In the genomic region with DNA sequence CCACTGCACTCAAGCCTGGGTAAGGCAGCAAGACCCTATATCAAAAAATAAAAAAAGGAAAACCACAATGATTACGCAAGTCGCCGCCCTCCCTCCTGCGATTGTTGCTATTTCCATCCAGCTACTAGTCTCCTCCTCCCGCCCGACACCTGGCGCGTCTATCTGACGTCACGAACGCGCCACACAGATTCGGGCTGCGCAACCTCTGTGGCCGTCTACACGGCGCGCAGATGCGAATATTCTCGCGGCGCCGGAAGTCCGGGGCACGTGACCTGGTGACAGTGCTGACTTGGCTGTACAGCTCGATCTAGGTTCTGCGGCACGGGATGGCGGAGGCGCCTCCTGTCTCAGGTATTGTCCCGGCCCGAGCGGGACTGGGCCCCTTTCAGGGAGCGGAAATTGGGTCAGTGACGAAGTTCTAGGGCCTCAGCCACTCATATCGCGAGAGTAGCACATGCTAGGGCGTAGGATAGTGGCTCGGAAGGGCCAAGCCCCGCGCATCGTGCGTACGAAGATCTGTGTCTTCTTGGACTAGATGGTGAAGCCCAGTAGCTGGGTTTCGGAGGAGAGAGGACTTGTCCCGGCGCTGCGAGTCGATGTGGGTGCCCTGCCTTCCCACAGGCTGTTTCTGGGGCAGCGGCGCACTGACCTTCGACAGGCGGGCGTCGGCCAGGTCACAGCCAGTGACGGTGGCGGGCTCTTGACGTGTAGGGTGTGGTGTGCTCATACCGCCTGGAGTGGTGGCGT, we compare ENCODE assay signal across 1 cellular context.
A peak's percentile ranks its signal among the peaks of the same experiment; 100 is the strongest.
TF ChIP-seq lines count a peak whose summit lies in the region.

Gene NFX1, plus strand, starts transcription at position 270 of the 747 bp plus-strand sequence. Its CDS starts 57 bp downstream, at position 327.

TF ChIP-seq in HEK293, 187 proteins besides CTCF, POLR2A, EP300 and RAD21 (continued from another document and continues in another):
- TF ChIP-seq ZNF518A (tag by site-specific recombination; conservative IDR thresholded peaks at IDR 0.05; ENCODE audit: low read depth) (peak; percentile 60), ZNF184 (tag by site-specific recombination; IDR thresholded peaks at IDR 0.05) (no peak), ZNF221 (tag by site-specific recombination; IDR thresholded peaks at IDR 0.05; ENCODE audit: borderline replicate concordance) (no peak), IKZF3 (tag by site-specific recombination; IDR thresholded peaks at IDR 0.05) (no peak), ZNF555 (tag by site-specific recombination; conservative IDR thresholded peaks at IDR 0.05) (no peak), ZNF10 (tag by site-specific recombination; IDR thresholded peaks at IDR 0.05) (no peak), SP3 (tag by site-specific recombination; IDR thresholded peaks at IDR 0.05) (peak; percentile 82), ZNF391 (tag by site-specific recombination; IDR thresholded peaks at IDR 0.05; ENCODE audit: borderline replicate concordance, low read depth) (peak; percentile 21; the same call in 1 of the 2 replicates), ZNF529 (tag by site-specific recombination; IDR thresholded peaks at IDR 0.05; ENCODE audit: insufficient replicate concordance) (no peak), ZNF341 (tag by site-specific recombination; IDR thresholded peaks at IDR 0.05; ENCODE audit: low read depth) (peak; percentile 67), OSR2 (tag by site-specific recombination; IDR thresholded peaks at IDR 0.05) (peak; percentile 62), PRDM4 (tag by site-specific recombination; IDR thresholded peaks at IDR 0.05) (no peak), ZEB2 (tag by site-specific recombination; IDR thresholded peaks at IDR 0.05) (0 out of 2 replicates have a peak, but pooled peaks have one; percentile 48), ZBTB20 (tag by site-specific recombination; IDR thresholded peaks at IDR 0.05) (peak; percentile 7; the same call in 1 of the 2 replicates), PBX3 (CRISPR knock-in tag; IDR thresholded peaks at IDR 0.05) (peak; percentile 64; the same call in 1 of the 2 replicates), ZNF169 (tag by site-specific recombination; IDR thresholded peaks at IDR 0.05) (no peak), ZNF521 (tag by site-specific recombination; IDR thresholded peaks at IDR 0.05) (no peak), ZNF629 (tag by site-specific recombination; IDR thresholded peaks at IDR 0.05) (peak; percentile 95), ZNF580 (tag by site-specific recombination; IDR thresholded peaks at IDR 0.05) (peak; percentile 26; the same call in 1 of the 2 replicates), ZNF24 (tag by site-specific recombination; IDR thresholded peaks at IDR 0.05) (0 out of 2 replicates have a peak, but pooled peaks have one; percentile 38), ZBTB7A (tag by site-specific recombination; IDR thresholded peaks at IDR 0.05; ENCODE audit: low read depth) (no peak), ZNF398 (tag by site-specific recombination; IDR thresholded peaks at IDR 0.05) (no peak), ZNF248 (tag by site-specific recombination; IDR thresholded peaks at IDR 0.05) (no peak), ZNF423 (tag by site-specific recombination; IDR thresholded peaks at IDR 0.05) (no peak), ZNF350 (tag by site-specific recombination; IDR thresholded peaks at IDR 0.05) (no peak), ZNF677 (tag by site-specific recombination; IDR thresholded peaks at IDR 0.05) (no peak), GLI2 (tag by site-specific recombination; IDR thresholded peaks at IDR 0.05; ENCODE audit: borderline replicate concordance, low read depth) (no peak), BCL11A (tag by site-specific recombination; IDR thresholded peaks at IDR 0.05; ENCODE audit: low read depth) (no peak), ZNF549 (tag by site-specific recombination; IDR thresholded peaks at IDR 0.05) (no peak), SCRT2 (tag by site-specific recombination; IDR thresholded peaks at IDR 0.05) (peak; percentile 82)
- TF ChIP-seq, protein P1, sequence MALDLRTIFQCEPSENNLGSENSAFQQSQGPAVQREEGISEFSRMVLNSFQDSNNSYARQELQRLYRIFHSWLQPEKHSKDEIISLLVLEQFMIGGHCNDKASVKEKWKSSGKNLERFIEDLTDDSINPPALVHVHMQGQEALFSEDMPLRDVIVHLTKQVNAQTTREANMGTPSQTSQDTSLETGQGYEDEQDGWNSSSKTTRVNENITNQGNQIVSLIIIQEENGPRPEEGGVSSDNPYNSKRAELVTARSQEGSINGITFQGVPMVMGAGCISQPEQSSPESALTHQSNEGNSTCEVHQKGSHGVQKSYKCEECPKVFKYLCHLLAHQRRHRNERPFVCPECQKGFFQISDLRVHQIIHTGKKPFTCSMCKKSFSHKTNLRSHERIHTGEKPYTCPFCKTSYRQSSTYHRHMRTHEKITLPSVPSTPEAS (tag by site-specific recombination; IDR thresholded peaks at IDR 0.05) = no peak
- TF ChIP-seq, protein P2, sequence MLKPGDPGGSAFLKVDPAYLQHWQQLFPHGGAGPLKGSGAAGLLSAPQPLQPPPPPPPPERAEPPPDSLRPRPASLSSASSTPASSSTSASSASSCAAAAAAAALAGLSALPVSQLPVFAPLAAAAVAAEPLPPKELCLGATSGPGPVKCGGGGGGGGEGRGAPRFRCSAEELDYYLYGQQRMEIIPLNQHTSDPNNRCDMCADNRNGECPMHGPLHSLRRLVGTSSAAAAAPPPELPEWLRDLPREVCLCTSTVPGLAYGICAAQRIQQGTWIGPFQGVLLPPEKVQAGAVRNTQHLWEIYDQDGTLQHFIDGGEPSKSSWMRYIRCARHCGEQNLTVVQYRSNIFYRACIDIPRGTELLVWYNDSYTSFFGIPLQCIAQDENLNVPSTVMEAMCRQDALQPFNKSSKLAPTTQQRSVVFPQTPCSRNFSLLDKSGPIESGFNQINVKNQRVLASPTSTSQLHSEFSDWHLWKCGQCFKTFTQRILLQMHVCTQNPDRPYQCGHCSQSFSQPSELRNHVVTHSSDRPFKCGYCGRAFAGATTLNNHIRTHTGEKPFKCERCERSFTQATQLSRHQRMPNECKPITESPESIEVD (tag by site-specific recombination; IDR thresholded peaks at IDR 0.05) = no peak
- TF ChIP-seq, protein P3, sequence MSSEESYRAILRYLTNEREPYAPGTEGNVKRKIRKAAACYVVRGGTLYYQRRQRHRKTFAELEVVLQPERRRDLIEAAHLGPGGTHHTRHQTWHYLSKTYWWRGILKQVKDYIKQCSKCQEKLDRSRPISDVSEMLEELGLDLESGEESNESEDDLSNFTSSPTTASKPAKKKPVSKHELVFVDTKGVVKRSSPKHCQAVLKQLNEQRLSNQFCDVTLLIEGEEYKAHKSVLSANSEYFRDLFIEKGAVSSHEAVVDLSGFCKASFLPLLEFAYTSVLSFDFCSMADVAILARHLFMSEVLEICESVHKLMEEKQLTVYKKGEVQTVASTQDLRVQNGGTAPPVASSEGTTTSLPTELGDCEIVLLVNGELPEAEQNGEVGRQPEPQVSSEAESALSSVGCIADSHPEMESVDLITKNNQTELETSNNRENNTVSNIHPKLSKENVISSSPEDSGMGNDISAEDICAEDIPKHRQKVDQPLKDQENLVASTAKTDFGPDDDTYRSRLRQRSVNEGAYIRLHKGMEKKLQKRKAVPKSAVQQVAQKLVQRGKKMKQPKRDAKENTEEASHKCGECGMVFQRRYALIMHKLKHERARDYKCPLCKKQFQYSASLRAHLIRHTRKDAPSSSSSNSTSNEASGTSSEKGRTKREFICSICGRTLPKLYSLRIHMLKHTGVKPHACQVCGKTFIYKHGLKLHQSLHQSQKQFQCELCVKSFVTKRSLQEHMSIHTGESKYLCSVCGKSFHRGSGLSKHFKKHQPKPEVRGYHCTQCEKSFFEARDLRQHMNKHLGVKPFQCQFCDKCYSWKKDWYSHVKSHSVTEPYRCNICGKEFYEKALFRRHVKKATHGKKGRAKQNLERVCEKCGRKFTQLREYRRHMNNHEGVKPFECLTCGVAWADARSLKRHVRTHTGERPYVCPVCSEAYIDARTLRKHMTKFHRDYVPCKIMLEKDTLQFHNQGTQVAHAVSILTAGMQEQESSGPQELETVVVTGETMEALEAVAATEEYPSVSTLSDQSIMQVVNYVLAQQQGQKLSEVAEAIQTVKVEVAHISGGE (tag by site-specific recombination; conservative IDR thresholded peaks at IDR 0.05; ENCODE audit: low read depth) = peak; percentile 76
- TF ChIP-seq, protein P4, sequence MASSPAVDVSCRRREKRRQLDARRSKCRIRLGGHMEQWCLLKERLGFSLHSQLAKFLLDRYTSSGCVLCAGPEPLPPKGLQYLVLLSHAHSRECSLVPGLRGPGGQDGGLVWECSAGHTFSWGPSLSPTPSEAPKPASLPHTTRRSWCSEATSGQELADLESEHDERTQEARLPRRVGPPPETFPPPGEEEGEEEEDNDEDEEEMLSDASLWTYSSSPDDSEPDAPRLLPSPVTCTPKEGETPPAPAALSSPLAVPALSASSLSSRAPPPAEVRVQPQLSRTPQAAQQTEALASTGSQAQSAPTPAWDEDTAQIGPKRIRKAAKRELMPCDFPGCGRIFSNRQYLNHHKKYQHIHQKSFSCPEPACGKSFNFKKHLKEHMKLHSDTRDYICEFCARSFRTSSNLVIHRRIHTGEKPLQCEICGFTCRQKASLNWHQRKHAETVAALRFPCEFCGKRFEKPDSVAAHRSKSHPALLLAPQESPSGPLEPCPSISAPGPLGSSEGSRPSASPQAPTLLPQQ (tag by site-specific recombination; IDR thresholded peaks at IDR 0.05) = peak; percentile 73
